Comparison of ENCODE assay signal across 8 cellular contexts in genomic region chr2:96325884-96326255, GRCh38. TPM values are rescaled to one million over a fixed set of nuclear protein-coding genes. Genes with fewer than 3 reads are reported as not detected.
A peak's percentile ranks its signal among the peaks of the same experiment; 100 is the strongest.
DNase-seq lines count a peak whose midpoint lies in the region; ATAC-seq, FAIRE-seq and TF ChIP-seq lines count a peak whose summit lies in the region.

No MANE protein-coding gene starts in this region.

- TF ChIP-seq EP300 in K562 (IDR thresholded peaks at IDR 0.05; ENCODE audit: low read length) = no peak

- TF ChIP-seq POLR2A in Peyer's patch (IDR thresholded peaks at IDR 0.05) (peak in 1 of 2 donors; percentile 43), K562 (conservative IDR thresholded peaks at IDR 0.05) (no peak)

- H3K9me3 Mint-ChIP-seq in natural killer cell treated with Interleukin-12 subunit alpha and Interleukin-12 subunit beta and Interleukin-15 and Interleukin-18, amount 100 ng/mL, for 72 hours = no peaks in the 10 kb centered on the region

- CTCF ChIA-PET in K562 (lab: Yijun Ruan, JAX; ENCODE audit: low intra/inter-chr PET ratio) = no interaction called here

- H3K27me3 ChIP-seq in GM06990 (replicated peaks; ENCODE audit: control insufficient read depth, insufficient read depth, low read length) (no peaks in the 10 kb centered on the region), Peyer's patch (peaks cover 0 to 8% of the 10 kb centered on the region in 2 donors), K562 (ENCODE audit: control insufficient read depth in 2 of 2, insufficient read depth in 2 of 2, low read length in 2 of 2) (no peaks in the 10 kb centered on the region)

- H3K4me1 Mint-ChIP-seq in natural killer cell treated with Interleukin-12 subunit alpha and Interleukin-12 subunit beta and Interleukin-15 and Interleukin-18, amount 100 ng/mL, for 72 hours (ENCODE audit: low read depth in 2 of 2) = peaks cover 43 to 44% of the 10 kb centered on the region in 2 donors

- no peaks in the 10 kb centered on the region for H4K20me1 ChIP-seq in K562 (replicated peaks; ENCODE audit: control insufficient read depth, insufficient read depth, low read length)

- in situ Hi-C loops in K562 (cut with MboI) = no loop called here

- peak overlapping the region; percentile 97 for H3K4me3 Mint-ChIP-seq in natural killer cell treated with Interleukin-12 subunit alpha and Interleukin-12 subunit beta and Interleukin-15 and Interleukin-18, amount 100 ng/mL, for 72 hours

- POLR2A ChIA-PET in K562 (lab: Yijun Ruan, JAX) = interaction anchor here (0.6 to 3.9 kb wide), 5 partner anchors 9 to 35 kb away, joined by 3 to 32 read pairs (median 4); partner anchors contain the start of gene NCAPH

- peak overlapping the region; percentile 91 to 98 for H3K27ac Mint-ChIP-seq in natural killer cell treated with Interleukin-12 subunit alpha and Interleukin-12 subunit beta and Interleukin-15 and Interleukin-18, amount 100 ng/mL, for 72 hours

- H3K36me3 ChIP-seq in GM06990 (ENCODE audit: control insufficient read depth, insufficient read depth, low read length) = peaks cover 2% of the 10 kb centered on the region
- no peaks in the 10 kb centered on the region for H3K36me3 ChIP-seq in Peyer's patch
- H3K36me3 ChIP-seq in K562 (ENCODE audit: control insufficient read depth, insufficient read depth, low read length) = peaks cover 19% of the 10 kb centered on the region; the same call in 2 of the 3 replicates

- no peak for TF ChIP-seq RAD21 in K562 (CRISPR knock-in tag; conservative IDR thresholded peaks at IDR 0.05 in 1 of 2, IDR thresholded peaks at IDR 0.05 in 1 of 2)

- 50% methylated on average over 8 of the region's 8 CpGs for WGBS in K562 (ENCODE audit: insufficient coverage, low coverage, missing lambda C conversion rate)

- intact Hi-C loops in K562 (cut with micrococcal nuclease) = no loop called here
- intact Hi-C loops in head of caudate nucleus (cut with DNase I) = no loop called here

- H3K36me3 Mint-ChIP-seq in natural killer cell treated with Interleukin-12 subunit alpha and Interleukin-12 subunit beta and Interleukin-15 and Interleukin-18, amount 100 ng/mL, for 72 hours = peaks cover 14% of the 10 kb centered on the region

- no peaks in the 10 kb centered on the region for H3K9me1 ChIP-seq in K562 (ENCODE audit: control insufficient read depth, insufficient read depth, low read length)

- H3K79me2 ChIP-seq in K562 (ENCODE audit: control insufficient read depth, insufficient read depth, low read length) = peaks cover 16% of the 10 kb centered on the region; the same call in 2 of the 3 replicates

- no peak for ATAC-seq in K562
- peak; percentile 64 to 71 for ATAC-seq in natural killer cell treated with Interleukin-12 subunit alpha and Interleukin-12 subunit beta and Interleukin-15 and Interleukin-18, amount 100 ng/mL, for 72 hours
- no peak for ATAC-seq in GM18868 (IDR thresholded peaks at IDR 0.05; ENCODE audit: unreplicated experiment)
- ATAC-seq in HG02884 (IDR thresholded peaks at IDR 0.05; ENCODE audit: unreplicated experiment) = no peak

- TF ChIP-seq CTCF in GM06990 (IDR thresholded peaks at IDR 0.05; ENCODE audit: insufficient read depth, low read length, poor library complexity, severe bottlenecking) = no peak
- TF ChIP-seq CTCF in Peyer's patch (IDR thresholded peaks at IDR 0.05) = no peak
- no peak for TF ChIP-seq CTCF in K562 (IDR thresholded peaks at IDR 0.05 in 2 of 3, conservative IDR thresholded peaks at IDR 0.05 in 1 of 3; ENCODE audit: insufficient read depth in 2 of 3, low read depth in 1 of 3, low read length in 3 of 3)

- no TSS peak for BruUV-seq in K562 (replicated peaks; lab: Mats Ljungman, UMichigan)

- FAIRE-seq in K562 (lab: Jason Lieb, UNC) = no peak

- H3K4me3 ChIP-seq in GM06990 (replicated peaks; ENCODE audit: low read depth, low read length) (peak overlapping the region; percentile 75), Peyer's patch (peak overlapping the region; percentile 54 to 76 (median 62)), K562 (peak overlapping the region; percentile 44)

- H2AFZ ChIP-seq in K562 (ENCODE audit: low read depth, low read length) = peak overlapping the region; percentile 75; the same call in 1 of the 2 replicates

- no peaks in the 10 kb centered on the region for H3K9me3 ChIP-seq in Peyer's patch
- H3K9me3 ChIP-seq in K562 (replicated peaks; ENCODE audit: control insufficient read depth, insufficient read depth, low read depth, low read length) = no peaks in the 10 kb centered on the region

- H3K4me2 ChIP-seq in K562 (ENCODE audit: insufficient read depth, low read length) = peak overlapping the region; percentile 64

- H3K4me1 ChIP-seq in Peyer's patch (peaks cover 0 to 20% (median 5%) of the 10 kb centered on the region in 4 donors), K562 (replicated peaks in 1 of 2; ENCODE audit: control insufficient read depth in 2 of 2, insufficient read depth in 2 of 2, low read length in 2 of 2) (peaks cover 11 to 35% of the 10 kb centered on the region in 2 experiments; a peak in 4 of 5 replicates)

- H3K27me3 Mint-ChIP-seq in natural killer cell treated with Interleukin-12 subunit alpha and Interleukin-12 subunit beta and Interleukin-15 and Interleukin-18, amount 100 ng/mL, for 72 hours = no peaks in the 10 kb centered on the region

- H3K27ac ChIP-seq in Peyer's patch (peak overlapping the region; percentile 63 to 73 (median 68)), K562 (ENCODE audit: extremely low read depth, low read depth, low read length) (no peak overlapping the region; the same call in 2 of the 3 replicates)

- DNase-seq in GM06990 (ENCODE audit: extremely low read depth, insufficient read length) (peak; percentile 50), Peyer's patch (peak in 2 of 3 donors; percentile 51 to 74), K562 (ENCODE audit: extremely low read depth in 1 of 4, low spot score in 3 of 4) (no peak), SK-N-DZ (ENCODE audit: low spot score) (no peak), head of caudate nucleus (no peak)
- DNase-seq in natural killer cell treated with Interleukin-12 subunit alpha and Interleukin-12 subunit beta and Interleukin-15 and Interleukin-18, amount 100 ng/mL, for 72 hours (ENCODE audit: low spot score) = no peak

- peak overlapping the region; percentile 56 to 90 for H3K9ac ChIP-seq in K562 (ENCODE audit: insufficient read depth in 1 of 2, low read depth in 2 of 2, low read length in 2 of 2)

RNA-seq across cellular contexts. Expression of gene ITPRIPL1, which starts 0.8 kb away (rescaled TPM):
- 1 to 10 TPM in 2 of 4 donors, not detected in 2; 1.1 to 1.3 TPM for total RNA-seq in Peyer's patch
- total RNA-seq in K562 (2011; cell fraction: chromatin; rRNA removed; ENCODE audit: low replicate concordance) = 6.2 and 12.4 TPM in 2 replicates
- total RNA-seq in K562 (2011; cell fraction: nucleolus; rRNA removed) = 10.3 and 12.5 TPM in 2 replicates
- total RNA-seq in K562 (2011; cell fraction: nucleoplasm; rRNA removed) = 9.8 and 11.6 TPM in 2 replicates
- 6.1 and 8.8 TPM in 2 replicates for total RNA-seq in K562 (2014; rRNA removed)
- total RNA-seq in K562 (2014; rRNA removed; fragmentation: Illumina TruSeq; extraction: Trizol) = 5.9 and 6.4 TPM in 2 replicates
- total RNA-seq in K562 (2015; rRNA removed; fragmentation: Illumina TruSeq; extraction: Trizol) = 6.1 and 6.7 TPM in 2 replicates
- total RNA-seq in K562 (2021) = 8.9 and 9.0 TPM in 2 replicates
- polyA plus RNA-seq in K562 (2011; rRNA removed) = 0.23 and 5.2 TPM in 2 replicates
- 0.35 and 9.2 TPM in 2 replicates for polyA plus RNA-seq in K562 (2011; cell fraction: cytosol; rRNA removed)
- polyA plus RNA-seq in K562 (2011; cell fraction: nucleus; rRNA removed) = 0.25 and 9.3 TPM in 2 replicates
- polyA plus RNA-seq in K562 (2012) = 3.2 and 5.3 TPM in 2 replicates
- polyA plus RNA-seq in K562 (2014; fragmentation: Illumina TruSeq; extraction: Trizol) = 6.4 and 8.1 TPM in 2 replicates
- 1 to 10 TPM in 1 of 2 experiments, under 1 TPM in 1; 0.99 to 1.5 TPM for polyA plus RNA-seq in K562 (2014; fragmentation: Nextera tagmentation; extraction: Ambion mirVana)
- 5.8 and 6.5 TPM in 2 replicates for polyA plus RNA-seq in K562 (2014; rRNA removed)
- polyA minus RNA-seq in K562 (2011; rRNA and poly(A)+ RNA removed) = 0.21 and 7.7 TPM in 2 replicates
- 4.9 TPM in 1 of 2 replicates, not detected in the other for polyA minus RNA-seq in K562 (2011; cell fraction: cytosol; rRNA and poly(A)+ RNA removed)
- 0.11 and 1.8 TPM in 2 replicates for polyA minus RNA-seq in K562 (2011; cell fraction: nucleus; rRNA and poly(A)+ RNA removed)
- total RNA-seq in natural killer cell treated with Interleukin-12 subunit alpha and Interleukin-12 subunit beta and Interleukin-15 and Interleukin-18, amount 100 ng/mL, for 72 hours = 10 to 100 TPM; 48.2 to 62.2 TPM
- polyA plus RNA-seq in SK-N-DZ (2014; cell fraction: cytosol; rRNA removed) = 34.4 and 44.3 TPM in 2 replicates
- polyA plus RNA-seq in SK-N-DZ (2014; cell fraction: nucleus; rRNA removed) = 23.5 and 26.4 TPM in 2 replicates

RNA-seq across cellular contexts. Expression of gene NCAPH, which starts 9.7 kb away (rescaled TPM):
- 10 to 100 TPM in 1 of 4 donors, 1 to 10 TPM in 3; 1.1 to 17.3 (median 2.2) TPM for total RNA-seq in Peyer's patch
- total RNA-seq in K562 (2011; cell fraction: chromatin; rRNA removed; ENCODE audit: low replicate concordance) = 45.7 and 47.1 TPM in 2 replicates
- 25.8 and 26.7 TPM in 2 replicates for total RNA-seq in K562 (2011; cell fraction: nucleolus; rRNA removed)
- 27.6 and 34.5 TPM in 2 replicates for total RNA-seq in K562 (2011; cell fraction: nucleoplasm; rRNA removed)
- total RNA-seq in K562 (2014; rRNA removed) = 63.7 and 74.2 TPM in 2 replicates
- 52.7 and 54.8 TPM in 2 replicates for total RNA-seq in K562 (2014; rRNA removed; fragmentation: Illumina TruSeq; extraction: Trizol)
- total RNA-seq in K562 (2015; rRNA removed; fragmentation: Illumina TruSeq; extraction: Trizol) = 58.2 and 61.0 TPM in 2 replicates
- total RNA-seq in K562 (2021) = 64.4 and 65.1 TPM in 2 replicates
- 68.0 and 76.0 TPM in 2 replicates for polyA plus RNA-seq in K562 (2011; rRNA removed)
- 56.1 and 60.9 TPM in 2 replicates for polyA plus RNA-seq in K562 (2011; cell fraction: cytosol; rRNA removed)
- 62.2 and 63.3 TPM in 2 replicates for polyA plus RNA-seq in K562 (2011; cell fraction: nucleus; rRNA removed)
- polyA plus RNA-seq in K562 (2012) = 45.6 and 48.3 TPM in 2 replicates
- polyA plus RNA-seq in K562 (2014; fragmentation: Illumina TruSeq; extraction: Trizol) = 94.5 and 109 TPM in 2 replicates
- polyA plus RNA-seq in K562 (2014; fragmentation: Nextera tagmentation; extraction: Ambion mirVana) = 10 to 100 TPM; 52.4 to 73.8 TPM
- 67.4 and 73.5 TPM in 2 replicates for polyA plus RNA-seq in K562 (2014; rRNA removed)
- 64.5 and 73.1 TPM in 2 replicates for polyA minus RNA-seq in K562 (2011; rRNA and poly(A)+ RNA removed)
- polyA minus RNA-seq in K562 (2011; cell fraction: cytosol; rRNA and poly(A)+ RNA removed) = 36.7 and 42.9 TPM in 2 replicates
- 19.0 and 30.5 TPM in 2 replicates for polyA minus RNA-seq in K562 (2011; cell fraction: nucleus; rRNA and poly(A)+ RNA removed)
- total RNA-seq in natural killer cell treated with Interleukin-12 subunit alpha and Interleukin-12 subunit beta and Interleukin-15 and Interleukin-18, amount 100 ng/mL, for 72 hours = 100 to 1,000 TPM in 1 of 2 donors, 10 to 100 TPM in 1; 26.5 to 102 TPM
- 64.3 and 69.5 TPM in 2 replicates for polyA plus RNA-seq in SK-N-DZ (2014; cell fraction: cytosol; rRNA removed)
- polyA plus RNA-seq in SK-N-DZ (2014; cell fraction: nucleus; rRNA removed) = 54.5 and 58.5 TPM in 2 replicates

RNA-seq across cellular contexts. Expression of gene SNRNP200, which starts 20.5 kb away (rescaled TPM):
- total RNA-seq in Peyer's patch (100 to 1,000 TPM in 3 of 4 donors, 10 to 100 TPM in 1; 96.7 to 189 (median 119) TPM), K562 (2014; rRNA removed) (76.1 and 87.5 TPM in 2 replicates), K562 (2014; rRNA removed; fragmentation: Illumina TruSeq; extraction: Trizol) (66.5 and 77.9 TPM in 2 replicates), K562 (2015; rRNA removed; fragmentation: Illumina TruSeq; extraction: Trizol) (94.4 and 95.0 TPM in 2 replicates), K562 (2021) (188 and 210 TPM in 2 replicates)
- 357 and 597 TPM in 2 replicates for total RNA-seq in K562 (2011; cell fraction: chromatin; rRNA removed; ENCODE audit: low replicate concordance)
- 292 and 296 TPM in 2 replicates for total RNA-seq in K562 (2011; cell fraction: nucleolus; rRNA removed)
- total RNA-seq in K562 (2011; cell fraction: nucleoplasm; rRNA removed) = 272 and 298 TPM in 2 replicates
- polyA plus RNA-seq in K562 (2011; rRNA removed) (191 and 199 TPM in 2 replicates), K562 (2014; fragmentation: Illumina TruSeq; extraction: Trizol) (224 and 231 TPM in 2 replicates), K562 (2014; fragmentation: Nextera tagmentation; extraction: Ambion mirVana) (100 to 1,000 TPM in 1 of 2 experiments, 10 to 100 TPM in 1; 87.9 to 155 TPM), K562 (2014; rRNA removed) (171 and 181 TPM in 2 replicates)
- 297 and 335 TPM in 2 replicates for polyA plus RNA-seq in K562 (2011; cell fraction: cytosol; rRNA removed)
- polyA plus RNA-seq in K562 (2011; cell fraction: nucleus; rRNA removed) = 314 and 395 TPM in 2 replicates
- polyA plus RNA-seq in K562 (2012) = 148 and 177 TPM in 2 replicates
- 329 and 491 TPM in 2 replicates for polyA minus RNA-seq in K562 (2011; rRNA and poly(A)+ RNA removed)
- 205 and 221 TPM in 2 replicates for polyA minus RNA-seq in K562 (2011; cell fraction: cytosol; rRNA and poly(A)+ RNA removed)
- 92.2 and 124 TPM in 2 replicates for polyA minus RNA-seq in K562 (2011; cell fraction: nucleus; rRNA and poly(A)+ RNA removed)
- total RNA-seq in natural killer cell treated with Interleukin-12 subunit alpha and Interleukin-12 subunit beta and Interleukin-15 and Interleukin-18, amount 100 ng/mL, for 72 hours = 100 to 1,000 TPM; 166 to 201 TPM
- 97.2 and 106 TPM in 2 replicates for polyA plus RNA-seq in SK-N-DZ (2014; cell fraction: cytosol; rRNA removed)
- polyA plus RNA-seq in SK-N-DZ (2014; cell fraction: nucleus; rRNA removed) = 172 and 277 TPM in 2 replicates

RNA-seq across cellular contexts. Expression of gene CIAO1, which starts 59.8 kb away (rescaled TPM):
- total RNA-seq in Peyer's patch (100 to 1,000 TPM; 131 to 189 (median 154) TPM), K562 (2014; rRNA removed) (121 and 182 TPM in 2 replicates), K562 (2014; rRNA removed; fragmentation: Illumina TruSeq; extraction: Trizol) (64.7 and 78.7 TPM in 2 replicates), K562 (2015; rRNA removed; fragmentation: Illumina TruSeq; extraction: Trizol) (85.4 and 89.7 TPM in 2 replicates), K562 (2021) (92.8 and 94.3 TPM in 2 replicates)
- 65.3 and 99.0 TPM in 2 replicates for total RNA-seq in K562 (2011; cell fraction: chromatin; rRNA removed; ENCODE audit: low replicate concordance)
- 78.5 and 85.1 TPM in 2 replicates for total RNA-seq in K562 (2011; cell fraction: nucleolus; rRNA removed)
- total RNA-seq in K562 (2011; cell fraction: nucleoplasm; rRNA removed) = 62.5 and 66.0 TPM in 2 replicates
- polyA plus RNA-seq in K562 (2011; rRNA removed) (102 and 122 TPM in 2 replicates), K562 (2014; fragmentation: Illumina TruSeq; extraction: Trizol) (94.2 and 104 TPM in 2 replicates), K562 (2014; fragmentation: Nextera tagmentation; extraction: Ambion mirVana) (10 to 100 TPM; 11.4 to 19.2 TPM), K562 (2014; rRNA removed) (145 and 156 TPM in 2 replicates)
- 151 and 245 TPM in 2 replicates for polyA plus RNA-seq in K562 (2011; cell fraction: cytosol; rRNA removed)
- 122 and 181 TPM in 2 replicates for polyA plus RNA-seq in K562 (2011; cell fraction: nucleus; rRNA removed)
- polyA plus RNA-seq in K562 (2012) = 74.5 and 74.6 TPM in 2 replicates
- 72.8 and 90.4 TPM in 2 replicates for polyA minus RNA-seq in K562 (2011; rRNA and poly(A)+ RNA removed)
- polyA minus RNA-seq in K562 (2011; cell fraction: cytosol; rRNA and poly(A)+ RNA removed) = 30.5 and 44.8 TPM in 2 replicates
- 45.0 and 45.4 TPM in 2 replicates for polyA minus RNA-seq in K562 (2011; cell fraction: nucleus; rRNA and poly(A)+ RNA removed)
- total RNA-seq in natural killer cell treated with Interleukin-12 subunit alpha and Interleukin-12 subunit beta and Interleukin-15 and Interleukin-18, amount 100 ng/mL, for 72 hours = 100 to 1,000 TPM in 1 of 2 donors, 10 to 100 TPM in 1; 98.0 to 108 TPM
- 166 and 222 TPM in 2 replicates for polyA plus RNA-seq in SK-N-DZ (2014; cell fraction: cytosol; rRNA removed)
- polyA plus RNA-seq in SK-N-DZ (2014; cell fraction: nucleus; rRNA removed) = 169 and 171 TPM in 2 replicates

Comparison
In these comparisons a context has a peak if more than half of its experiments do, and no peak if none do; other contexts are left out.
1. DNase-seq: peak in GM06990 (single experiment) and Peyer's patch (2 of 3); none in K562 (0 of 4), natural killer cell treated with Interleukin-12 subunit alpha and Interleukin-12 subunit beta and Interleukin-15 and Interleukin-18, amount 100 ng/mL, for 72 hours (single experiment), SK-N-DZ (single experiment) and head of caudate nucleus (0 of 42).
2. ATAC-seq: peak in natural killer cell treated with Interleukin-12 subunit alpha and Interleukin-12 subunit beta and Interleukin-15 and Interleukin-18, amount 100 ng/mL, for 72 hours (2 of 2); none in K562 (single experiment), GM18868 (single experiment) and HG02884 (single experiment).
3. Peak in every context shown above with its lines, with median percentiles within 50 percentile points of each other: H3K4me3 ChIP-seq.